In the genomic region with DNA sequence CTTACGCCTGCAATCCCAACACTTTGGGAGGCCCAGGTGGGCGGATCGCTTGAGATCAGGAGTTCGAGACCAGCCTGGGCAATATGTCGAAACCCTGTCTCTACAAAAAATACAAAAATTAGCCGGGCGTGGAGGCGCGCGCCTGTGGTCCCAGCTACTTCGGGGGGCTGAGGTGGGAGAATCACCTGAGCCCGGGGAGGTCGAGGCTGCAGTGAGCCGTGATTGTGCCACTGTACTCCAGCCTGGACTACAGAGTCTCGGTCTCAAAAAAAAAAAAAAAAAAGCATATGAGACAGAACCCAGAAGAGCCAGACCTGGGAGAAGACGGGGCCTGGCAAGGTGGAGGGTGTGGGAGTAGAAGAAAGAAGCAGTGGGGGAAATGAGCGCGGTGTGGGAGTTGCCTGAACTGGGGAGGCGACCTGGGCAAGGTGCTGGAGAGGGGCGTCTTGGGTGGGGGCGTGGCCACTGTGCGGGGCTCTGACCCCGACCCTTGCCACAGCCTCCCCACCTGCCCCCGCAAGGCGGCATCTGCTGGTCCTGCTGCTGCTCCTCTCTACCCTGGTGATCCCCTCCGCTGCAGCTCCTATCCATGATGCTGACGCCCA, we compare ENCODE assay signal across 1 cellular context.
TF ChIP-seq lines count a peak whose summit lies in the region.

No MANE protein-coding gene starts in this region.

TF ChIP-seq in SK-N-SH, 30 proteins besides CTCF, POLR2A, EP300 and RAD21 (continued from another document):
- TF ChIP-seq, protein P1, sequence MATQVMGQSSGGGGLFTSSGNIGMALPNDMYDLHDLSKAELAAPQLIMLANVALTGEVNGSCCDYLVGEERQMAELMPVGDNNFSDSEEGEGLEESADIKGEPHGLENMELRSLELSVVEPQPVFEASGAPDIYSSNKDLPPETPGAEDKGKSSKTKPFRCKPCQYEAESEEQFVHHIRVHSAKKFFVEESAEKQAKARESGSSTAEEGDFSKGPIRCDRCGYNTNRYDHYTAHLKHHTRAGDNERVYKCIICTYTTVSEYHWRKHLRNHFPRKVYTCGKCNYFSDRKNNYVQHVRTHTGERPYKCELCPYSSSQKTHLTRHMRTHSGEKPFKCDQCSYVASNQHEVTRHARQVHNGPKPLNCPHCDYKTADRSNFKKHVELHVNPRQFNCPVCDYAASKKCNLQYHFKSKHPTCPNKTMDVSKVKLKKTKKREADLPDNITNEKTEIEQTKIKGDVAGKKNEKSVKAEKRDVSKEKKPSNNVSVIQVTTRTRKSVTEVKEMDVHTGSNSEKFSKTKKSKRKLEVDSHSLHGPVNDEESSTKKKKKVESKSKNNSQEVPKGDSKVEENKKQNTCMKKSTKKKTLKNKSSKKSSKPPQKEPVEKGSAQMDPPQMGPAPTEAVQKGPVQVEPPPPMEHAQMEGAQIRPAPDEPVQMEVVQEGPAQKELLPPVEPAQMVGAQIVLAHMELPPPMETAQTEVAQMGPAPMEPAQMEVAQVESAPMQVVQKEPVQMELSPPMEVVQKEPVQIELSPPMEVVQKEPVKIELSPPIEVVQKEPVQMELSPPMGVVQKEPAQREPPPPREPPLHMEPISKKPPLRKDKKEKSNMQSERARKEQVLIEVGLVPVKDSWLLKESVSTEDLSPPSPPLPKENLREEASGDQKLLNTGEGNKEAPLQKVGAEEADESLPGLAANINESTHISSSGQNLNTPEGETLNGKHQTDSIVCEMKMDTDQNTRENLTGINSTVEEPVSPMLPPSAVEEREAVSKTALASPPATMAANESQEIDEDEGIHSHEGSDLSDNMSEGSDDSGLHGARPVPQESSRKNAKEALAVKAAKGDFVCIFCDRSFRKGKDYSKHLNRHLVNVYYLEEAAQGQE (IDR thresholded peaks at IDR 0.05; ENCODE audit: low read depth, low read length) = no peak
- TF ChIP-seq RXRA (IDR thresholded peaks at IDR 0.05; ENCODE audit: borderline replicate concordance, low read depth) = no peak
- no peak for TF ChIP-seq SIN3A (IDR thresholded peaks at IDR 0.05; ENCODE audit: borderline replicate concordance, low read depth, low read length)
- no peak for TF ChIP-seq TEAD4 (IDR thresholded peaks at IDR 0.05; ENCODE audit: borderline replicate concordance, insufficient read depth)
- no peak for TF ChIP-seq NRF1 (IDR thresholded peaks at IDR 0.05; ENCODE audit: low read depth, low read length)
- TF ChIP-seq GATA2 (CRISPR knock-in tag; IDR thresholded peaks at IDR 0.05) = no peak
- TF ChIP-seq, protein P2, sequence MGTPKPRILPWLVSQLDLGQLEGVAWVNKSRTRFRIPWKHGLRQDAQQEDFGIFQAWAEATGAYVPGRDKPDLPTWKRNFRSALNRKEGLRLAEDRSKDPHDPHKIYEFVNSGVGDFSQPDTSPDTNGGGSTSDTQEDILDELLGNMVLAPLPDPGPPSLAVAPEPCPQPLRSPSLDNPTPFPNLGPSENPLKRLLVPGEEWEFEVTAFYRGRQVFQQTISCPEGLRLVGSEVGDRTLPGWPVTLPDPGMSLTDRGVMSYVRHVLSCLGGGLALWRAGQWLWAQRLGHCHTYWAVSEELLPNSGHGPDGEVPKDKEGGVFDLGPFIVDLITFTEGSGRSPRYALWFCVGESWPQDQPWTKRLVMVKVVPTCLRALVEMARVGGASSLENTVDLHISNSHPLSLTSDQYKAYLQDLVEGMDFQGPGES (IDR thresholded peaks at IDR 0.05; ENCODE audit: low read depth, low read length) = no peak
- no peak for TF ChIP-seq FOXM1 (IDR thresholded peaks at IDR 0.05; ENCODE audit: low read depth)
- no peak for TF ChIP-seq POLR2AphosphoS5 (IDR thresholded peaks at IDR 0.05; ENCODE audit: low read depth, low read length)
- TF ChIP-seq GABPA (IDR thresholded peaks at IDR 0.05; ENCODE audit: low read depth) = no peak
- TF ChIP-seq NFIC (IDR thresholded peaks at IDR 0.05; ENCODE audit: borderline replicate concordance) = no peak
- TF ChIP-seq JUND (IDR thresholded peaks at IDR 0.05) = no peak
- no peak for TF ChIP-seq SMC3 (IDR thresholded peaks at IDR 0.05; ENCODE audit: low read depth, low read length)
- TF ChIP-seq, protein P3, sequence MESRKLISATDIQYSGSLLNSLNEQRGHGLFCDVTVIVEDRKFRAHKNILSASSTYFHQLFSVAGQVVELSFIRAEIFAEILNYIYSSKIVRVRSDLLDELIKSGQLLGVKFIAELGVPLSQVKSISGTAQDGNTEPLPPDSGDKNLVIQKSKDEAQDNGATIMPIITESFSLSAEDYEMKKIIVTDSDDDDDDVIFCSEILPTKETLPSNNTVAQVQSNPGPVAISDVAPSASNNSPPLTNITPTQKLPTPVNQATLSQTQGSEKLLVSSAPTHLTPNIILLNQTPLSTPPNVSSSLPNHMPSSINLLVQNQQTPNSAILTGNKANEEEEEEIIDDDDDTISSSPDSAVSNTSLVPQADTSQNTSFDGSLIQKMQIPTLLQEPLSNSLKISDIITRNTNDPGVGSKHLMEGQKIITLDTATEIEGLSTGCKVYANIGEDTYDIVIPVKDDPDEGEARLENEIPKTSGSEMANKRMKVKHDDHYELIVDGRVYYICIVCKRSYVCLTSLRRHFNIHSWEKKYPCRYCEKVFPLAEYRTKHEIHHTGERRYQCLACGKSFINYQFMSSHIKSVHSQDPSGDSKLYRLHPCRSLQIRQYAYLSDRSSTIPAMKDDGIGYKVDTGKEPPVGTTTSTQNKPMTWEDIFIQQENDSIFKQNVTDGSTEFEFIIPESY (IDR thresholded peaks at IDR 0.05; ENCODE audit: borderline replicate concordance, low read depth) = no peak
